Comparison of ENCODE assay signal across 13 cellular contexts in genomic region chr18:51861041-51861440, GRCh38.
DNase-seq lines count a peak whose midpoint lies in the region; TF ChIP-seq lines count a peak whose summit lies in the region.
"Had no signal": no experiment of that assay in that cellular context is flagged by ENCODE, and none has a peak within 500 bp of the region (broad histone marks: within the 10 kb centered on the region; RNA-seq: fewer than 3 reads in every experiment).

No MANE protein-coding gene starts in this region.

- peak; percentile 46 for DNase-seq in ACHN
- DNase-seq in kidney epithelial cell (ENCODE audit: low read depth): peak; percentile 34
- peak; percentile 69 for DNase-seq in renal cortical epithelial cell (ENCODE audit: low read depth)
- no peak for DNase-seq in NCI-H226
- DNase-seq in 8988T: no peak
- DNase-seq: AML-193; Caco-2; CD4-positive, alpha-beta T cell; CD8-positive, alpha-beta T cell; DMS79 treated with DMSO at 0.1 percent for 48 hours; GDM1 had no signal

- in situ Hi-C loops in ACHN (cut with HindIII; ENCODE audit: low pct_ligation_motif_present, low pct_unique_long_range_greater_than_20kb, low sequenced_read_pairs): no loop called here

- no peaks in the 10 kb centered on the region for H3K36me3 ChIP-seq in kidney epithelial cell (ENCODE audit: control insufficient read depth, insufficient read depth, low read length)
- H3K36me3 ChIP-seq: BLaER1 treated with 17β-estradiol and CSF1 and Interleukin-3, amounts not matched to agents 10 nM and 100 nM had no signal

- H3K4me3 ChIP-seq in kidney epithelial cell (ENCODE audit: low read depth, low read length): no peak overlapping the region
- H3K4me3 ChIP-seq: BLaER1 treated with 17β-estradiol and CSF1 and Interleukin-3, amounts not matched to agents 10 nM and 100 nM; GM12878 had no signal

- H3K27me3 ChIP-seq in kidney epithelial cell (ENCODE audit: control insufficient read depth, insufficient read depth, low read length): no peaks in the 10 kb centered on the region
- H3K27me3 ChIP-seq: BLaER1 treated with 17β-estradiol and CSF1 and Interleukin-3, amounts not matched to agents 10 nM and 100 nM had no signal

- TF ChIP-seq CTCF in kidney epithelial cell (IDR thresholded peaks at IDR 0.05; ENCODE audit: insufficient read depth, low read length, poor library complexity, severe bottlenecking): no peak

Comparison
In these comparisons a context has a peak if more than half of its experiments do, and no peak if none do; other contexts are left out.
1. DNase-seq: peak in ACHN (single experiment), kidney epithelial cell (single experiment) and renal cortical epithelial cell (single experiment); none in NCI-H226 (single experiment) and 8988T (single experiment).